Comparison of ENCODE assay signal across 7 cellular contexts in genomic region chr4:120400441-120400840, GRCh38.
"Had no signal": no experiment of that assay in that cellular context is flagged by ENCODE, and none has a peak within 500 bp of the region (broad histone marks: within the 10 kb centered on the region; RNA-seq: fewer than 3 reads in every experiment).

No MANE protein-coding gene starts in this region.

- H3K4me3 ChIP-seq: GM12878 had no signal

- FAIRE-seq: GM12878, GM12891, GM12892, GM18507, GM19239 had no signal

- ATAC-seq: GM12878 had no signal

- DNase-seq: GDM1, GF-D8 had no signal
